Comparison of ENCODE assay signal across 10 cellular contexts in the genomic region with DNA sequence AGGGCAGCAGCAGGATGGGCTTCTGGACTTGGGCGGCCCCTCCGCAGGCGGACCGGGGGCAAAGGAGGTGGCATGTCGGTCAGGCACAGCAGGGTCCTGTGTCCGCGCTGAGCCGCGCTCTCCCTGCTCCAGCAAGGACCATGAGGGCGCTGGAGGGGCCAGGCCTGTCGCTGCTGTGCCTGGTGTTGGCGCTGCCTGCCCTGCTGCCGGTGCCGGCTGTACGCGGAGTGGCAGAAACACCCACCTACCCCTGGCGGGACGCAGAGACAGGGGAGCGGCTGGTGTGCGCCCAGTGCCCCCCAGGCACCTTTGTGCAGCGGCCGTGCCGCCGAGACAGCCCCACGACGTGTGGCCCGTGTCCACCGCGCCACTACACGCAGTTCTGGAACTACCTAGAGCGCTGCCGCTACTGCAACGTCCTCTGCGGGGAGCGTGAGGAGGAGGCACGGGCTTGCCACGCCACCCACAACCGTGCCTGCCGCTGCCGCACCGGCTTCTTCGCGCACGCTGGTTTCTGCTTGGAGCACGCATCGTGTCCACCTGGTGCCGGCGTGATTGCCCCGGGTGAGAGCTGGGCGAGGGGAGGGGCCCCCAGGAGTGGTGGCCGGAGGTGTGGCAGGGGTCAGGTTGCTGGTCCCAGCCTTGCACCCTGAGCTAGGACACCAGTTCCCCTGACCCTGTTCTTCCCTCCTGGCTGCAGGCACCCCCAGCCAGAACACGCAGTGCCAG. TPM values are rescaled to one million over a fixed set of nuclear protein-coding genes. Genes with fewer than 3 reads are reported as not detected.
DNase-seq lines count a peak whose midpoint lies in the region; ATAC-seq and TF ChIP-seq lines count a peak whose summit lies in the region.
"Had no signal": no experiment of that assay in that cellular context is flagged by ENCODE, and none has a peak within 500 bp of the region (broad histone marks: within the 10 kb centered on the region; RNA-seq: fewer than 3 reads in every experiment).

TNFRSF6B (plus strand) TSS at position 25 of the 729 bp plus-strand sequence; CDS start at position 141, 116 bp downstream.

- H2AFZ ChIP-seq in GM23248 = no peak within 1 kb of the TSS

- H3K4me2 ChIP-seq in GM23248 (ENCODE audit: unreplicated experiment) = peak within 1 kb of the TSS; percentile 25

- TF ChIP-seq EP300 in sigmoid colon (IDR thresholded peaks at IDR 0.05) = no peak

- H3K27me3 ChIP-seq in GM23248 (replicated peaks; ENCODE audit: insufficient read depth) (no peaks in the 10 kb centered on the region), sigmoid colon (no peaks in the 10 kb centered on the region)
- H3K27me3 ChIP-seq: uterus had no signal

- peak; percentile 47 for DNase-seq in GM23248
- no peak for DNase-seq in activated naive CD8-positive, alpha-beta T cell treated with anti-CD3 and anti-CD28 coated beads, Interleukin-2, amount 10 ng/mL, durations not matched to agents 7 days and 5 days
- peak; percentile 53 for DNase-seq in left ventricle myocardium superior
- peak; percentile 62 for DNase-seq in sigmoid colon
- no peak for DNase-seq in kidney tubule cell (ENCODE audit: low spot score)
- no peak for DNase-seq in OCI-M2 (lab: John Stamatoyannopoulos, UW; ENCODE audit: unreplicated experiment)
- DNase-seq in germinal center (ENCODE audit: low spot score) = no peak
- no peak for DNase-seq in middle frontal gyrus (ENCODE audit: extremely low spot score, low spot score)
- DNase-seq: HCEC 1CT had no signal

- TF ChIP-seq CTCF in sigmoid colon (IDR thresholded peaks at IDR 0.05) = no peak

- peaks cover 5% of the 10 kb centered on the region for H3K36me3 Mint-ChIP-seq in activated naive CD8-positive, alpha-beta T cell treated with anti-CD3 and anti-CD28 coated beads, Interleukin-2, amount 10 ng/mL, durations not matched to agents 7 days and 5 days

- H3K27ac ChIP-seq in GM23248 = no peak within 1 kb of the TSS
- H3K27ac ChIP-seq in sigmoid colon = no peak within 1 kb of the TSS
- H3K27ac ChIP-seq: uterus had no signal

- no peak for TF ChIP-seq POLR2A in sigmoid colon (IDR thresholded peaks at IDR 0.05)

- peak within 1 kb of the TSS; percentile 44 for H3K9ac ChIP-seq in GM23248

- H3K4me3 Mint-ChIP-seq in activated naive CD8-positive, alpha-beta T cell treated with anti-CD3 and anti-CD28 coated beads, Interleukin-2, amount 10 ng/mL, durations not matched to agents 7 days and 5 days = no peak within 1 kb of the TSS

- H3K4me1 Mint-ChIP-seq in activated naive CD8-positive, alpha-beta T cell treated with anti-CD3 and anti-CD28 coated beads, Interleukin-2, amount 10 ng/mL, durations not matched to agents 7 days and 5 days = peaks cover 5% of the 10 kb centered on the region

- no peaks in the 10 kb centered on the region; the same call in 1 of the 2 replicates for H3F3A ChIP-seq in GM23248 (ENCODE audit: insufficient read depth)

- H3K27ac Mint-ChIP-seq in activated naive CD8-positive, alpha-beta T cell treated with anti-CD3 and anti-CD28 coated beads, Interleukin-2, amount 10 ng/mL, durations not matched to agents 7 days and 5 days = peak within 1 kb of the TSS; percentile 58

- no peaks in the 10 kb centered on the region for H3K9me2 ChIP-seq in GM23248 (ENCODE audit: insufficient read depth)

- H3K9me3 ChIP-seq in GM23248 (ENCODE audit: low read depth) = no peaks in the 10 kb centered on the region
- no peaks in the 10 kb centered on the region for H3K9me3 ChIP-seq in sigmoid colon
- H3K9me3 ChIP-seq: uterus had no signal

- H3K4me1 ChIP-seq in GM23248 (ENCODE audit: insufficient read depth) (peaks cover 24% of the 10 kb centered on the region), sigmoid colon (peaks cover 0 to 43% (median 37%) of the 10 kb centered on the region in 4 donors)

- H3K36me3 ChIP-seq in GM23248 (ENCODE audit: low read depth) = no peaks in the 10 kb centered on the region
- peaks cover 6 to 29% (median 11%) of the 10 kb centered on the region in 4 donors for H3K36me3 ChIP-seq in sigmoid colon
- H3K36me3 ChIP-seq: uterus had no signal

- intact Hi-C loops in left ventricle myocardium superior (cut with micrococcal nuclease) = no loop called here
- intact Hi-C loops in sigmoid colon (cut with DNase I) = no loop called here

- 20 to 23% methylated on average over 30 to 50 of the region's 52 CpGs for WGBS in GM23248 (ENCODE audit: low coverage in 1 of 2, low lambda C conversion rate in 2 of 2, missing lambda C conversion rate in 2 of 2), 2 experiments
- WGBS in sigmoid colon, 2 donors = 5 to 15% methylated on average over 52 of the region's 52 CpGs

- no peaks in the 10 kb centered on the region for H3K9me3 Mint-ChIP-seq in activated naive CD8-positive, alpha-beta T cell treated with anti-CD3 and anti-CD28 coated beads, Interleukin-2, amount 10 ng/mL, durations not matched to agents 7 days and 5 days

- ATAC-seq in activated naive CD8-positive, alpha-beta T cell treated with anti-CD3 and anti-CD28 coated beads, Interleukin-2, amount 10 ng/mL, durations not matched to agents 7 days and 5 days (ENCODE audit: low read depth) = peak; percentile 6
- ATAC-seq in left ventricle myocardium superior = peak; percentile 10

- POLR2A ChIA-PET in activated naive CD8-positive, alpha-beta T cell treated with anti-CD3 and anti-CD28 coated beads, Interleukin-2, amount 10 ng/mL, durations not matched to agents 7 days and 5 days (lab: Charles Lee) = interaction anchor here (0.8 to 2.6 kb wide), 4 partner anchors 11 to 159 kb away, joined by 3 to 16 read pairs (median 4); partner anchors contain the start of genes ARFRP1, GMEB2, RTEL1 and ZGPAT

- no peaks in the 10 kb centered on the region for H4K20me1 ChIP-seq in GM23248 (ENCODE audit: insufficient read depth)

- peaks cover 8% of the 10 kb centered on the region; the same call in 1 of the 2 replicates for H3K79me2 ChIP-seq in GM23248 (ENCODE audit: insufficient read depth)

- H3K4me3 ChIP-seq in GM23248 = peak within 1 kb of the TSS; percentile 47
- H3K4me3 ChIP-seq in sigmoid colon = peak within 1 kb of the TSS in 3 of 4 donors; percentile 19 to 29 (median 28)
- H3K4me3 ChIP-seq: uterus had no signal

- in situ Hi-C loops in GM23248 (cut with MboI) = no loop called here

- H3K27me3 Mint-ChIP-seq in activated naive CD8-positive, alpha-beta T cell treated with anti-CD3 and anti-CD28 coated beads, Interleukin-2, amount 10 ng/mL, durations not matched to agents 7 days and 5 days = no peaks in the 10 kb centered on the region

RNA-seq across cellular contexts. Expression of gene TNFRSF6B, which starts in this region (rescaled TPM):
- total RNA-seq in GM23248 (2014; rRNA removed; shearing (Covaris generic)) = 36.9 and 39.9 TPM in 2 replicates
- polyA plus RNA-seq in GM23248 (2016; fragmentation: Nextera tagmentation; extraction: Ambion mirVana) = 17.4 and 17.5 TPM in 2 replicates
- total RNA-seq in activated naive CD8-positive, alpha-beta T cell treated with anti-CD3 and anti-CD28 coated beads, Interleukin-2, amount 10 ng/mL, durations not matched to agents 7 days and 5 days = not detected
- 0.64 TPM for total RNA-seq in left ventricle myocardium superior
- total RNA-seq in sigmoid colon = 10 to 100 TPM in 1 of 4 donors, 1 to 10 TPM in 3; 1.8 to 45.5 (median 4.2) TPM
- 100 to 1,000 TPM in 1 of 3 donors, 1 to 10 TPM in 2; 1.2 to 186 (median 4.8) TPM for polyA plus RNA-seq in sigmoid colon

Comparison
In these comparisons a context has a peak if more than half of its experiments do, and no peak if none do; other contexts are left out.
1. Peak in ATAC-seq in activated naive CD8-positive, alpha-beta T cell treated with anti-CD3 and anti-CD28 coated beads, Interleukin-2, amount 10 ng/mL, durations not matched to agents 7 days and 5 days; RNA of the gene not detected or under 1 TPM.
2. Peak in DNase-seq and ATAC-seq in left ventricle myocardium superior; RNA of the gene not detected or under 1 TPM.
3. DNase-seq: peak in GM23248 (single experiment) and sigmoid colon (single experiment); none in activated naive CD8-positive, alpha-beta T cell treated with anti-CD3 and anti-CD28 coated beads, Interleukin-2, amount 10 ng/mL, durations not matched to agents 7 days and 5 days (single experiment), kidney tubule cell (single experiment), OCI-M2 (single experiment), germinal center (single experiment) and middle frontal gyrus (single experiment).